Comparison of ENCODE assay signal across 23 cellular contexts in genomic region chr7:99748846-99749579, GRCh38. TPM values are rescaled to one million over a fixed set of nuclear protein-coding genes. Genes with fewer than 3 reads are reported as not detected.
A peak's percentile ranks its signal among the peaks of the same experiment; 100 is the strongest.
DNase-seq lines count a peak whose midpoint lies in the region; ATAC-seq, FAIRE-seq and TF ChIP-seq lines count a peak whose summit lies in the region.
"Had no signal": no experiment of that assay in that cellular context is flagged by ENCODE, and none has a peak within 500 bp of the region (broad histone marks: within the 10 kb centered on the region; RNA-seq: fewer than 3 reads in every experiment).

No MANE protein-coding gene starts in this region.

- CTCF ChIA-PET in activated CD8-positive, alpha-beta T cell treated with anti-CD3 and anti-CD28 coated beads for 36 hours (lab: Charles Lee), result no interaction called here
- CTCF ChIA-PET in activated CD8-positive, alpha-beta T cell treated with anti-CD3 and anti-CD28 coated beads, Interleukin-2, amount 10 ng/mL, durations not matched to agents 7 days and 5 days (lab: Charles Lee), result no interaction called here

- no peak overlapping the region for H3K4me3 ChIP-seq in esophagus muscularis mucosa
- no peak overlapping the region for H3K4me3 ChIP-seq in kidney (ENCODE audit: low read length in 2 of 2)

- WGBS in esophagus muscularis mucosa, result 82% methylated on average over 6 of the region's 6 CpGs

- no peak for TF ChIP-seq POLR2A in esophagus muscularis mucosa (IDR thresholded peaks at IDR 0.05; ENCODE audit: low read depth)

- H3K36me3 Mint-ChIP-seq in activated CD8-positive, alpha-beta T cell treated with anti-CD3 and anti-CD28 coated beads for 36 hours (ENCODE audit: low read depth), result no peaks in the 10 kb centered on the region
- H3K36me3 Mint-ChIP-seq in activated CD8-positive, alpha-beta T cell treated with anti-CD3 and anti-CD28 coated beads, Interleukin-2, amount 10 ng/mL, durations not matched to agents 7 days and 5 days (ENCODE audit: low read depth), result no peaks in the 10 kb centered on the region
- no peaks in the 10 kb centered on the region for H3K36me3 Mint-ChIP-seq in stimulated activated effector memory CD8-positive, alpha-beta T cell treated with anti-CD3 and anti-CD28 coated beads, Interleukin-12 subunit alpha, Interleukin-12 subunit beta, amount 100 ng/mL, for 72 hours

- H3K9me3 Mint-ChIP-seq in activated CD8-positive, alpha-beta T cell treated with anti-CD3 and anti-CD28 coated beads for 36 hours, result no peaks in the 10 kb centered on the region
- peaks cover 4% of the 10 kb centered on the region for H3K9me3 Mint-ChIP-seq in activated CD8-positive, alpha-beta T cell treated with anti-CD3 and anti-CD28 coated beads, Interleukin-2, amount 10 ng/mL, durations not matched to agents 7 days and 5 days (ENCODE audit: insufficient read depth)
- H3K9me3 Mint-ChIP-seq in stimulated activated effector memory CD8-positive, alpha-beta T cell treated with anti-CD3 and anti-CD28 coated beads, Interleukin-12 subunit alpha, Interleukin-12 subunit beta, amount 100 ng/mL, for 72 hours, result peaks cover 4% of the 10 kb centered on the region

- TF ChIP-seq EP300 in esophagus muscularis mucosa (IDR thresholded peaks at IDR 0.05), result no peak

- H3K27me3 Mint-ChIP-seq in activated CD8-positive, alpha-beta T cell treated with anti-CD3 and anti-CD28 coated beads for 36 hours, result peaks cover 3% of the 10 kb centered on the region
- H3K27me3 Mint-ChIP-seq in activated CD8-positive, alpha-beta T cell treated with anti-CD3 and anti-CD28 coated beads, Interleukin-2, amount 10 ng/mL, durations not matched to agents 7 days and 5 days (ENCODE audit: low read depth), result peaks cover 7% of the 10 kb centered on the region

- FAIRE-seq in kidney (lab: Jason Lieb, UNC), result no peak
- FAIRE-seq: D721Med, GM19239 had no signal

- no peak for DNase-seq in activated CD8-positive, alpha-beta T cell treated with anti-CD3 and anti-CD28 coated beads for 36 hours
- DNase-seq in activated CD8-positive, alpha-beta T cell treated with anti-CD3 and anti-CD28 coated beads, Interleukin-2, amount 10 ng/mL, durations not matched to agents 7 days and 5 days, result no peak
- DNase-seq in M059J (ENCODE audit: low read depth) (peak; percentile 21), esophagus muscularis mucosa (ENCODE audit: extremely low spot score) (peak; percentile 78), kidney (no peak)
- no peak for DNase-seq in stimulated activated effector memory CD8-positive, alpha-beta T cell treated with anti-CD3 and anti-CD28 coated beads, Interleukin-12 subunit alpha, Interleukin-12 subunit beta, amount 100 ng/mL, for 72 hours (ENCODE audit: low spot score in 2 of 2)
- no peak for DNase-seq in activated effector memory CD4-positive, alpha-beta T cell treated with anti-CD3 and anti-CD28 coated beads, Interleukin-2, amount 50 U/mL, for 16 hours
- DNase-seq: AML-193, DMS53, GDM1, IMR-90, NCI-H1105, NCI-H146, NCI-H2029, NCI-H2227 treated with DMSO at 0.1 percent for 48 hours, NCI-H510A had no signal

- H3K4me3 Mint-ChIP-seq in activated CD8-positive, alpha-beta T cell treated with anti-CD3 and anti-CD28 coated beads for 36 hours, result no peak overlapping the region
- H3K4me3 Mint-ChIP-seq in activated CD8-positive, alpha-beta T cell treated with anti-CD3 and anti-CD28 coated beads, Interleukin-2, amount 10 ng/mL, durations not matched to agents 7 days and 5 days, result no peak overlapping the region
- no peak overlapping the region for H3K4me3 Mint-ChIP-seq in stimulated activated effector memory CD8-positive, alpha-beta T cell treated with anti-CD3 and anti-CD28 coated beads, Interleukin-12 subunit alpha, Interleukin-12 subunit beta, amount 100 ng/mL, for 72 hours

- POLR2A ChIA-PET in activated CD8-positive, alpha-beta T cell treated with anti-CD3 and anti-CD28 coated beads for 36 hours (lab: Charles Lee), result no interaction called here
- POLR2A ChIA-PET in activated CD8-positive, alpha-beta T cell treated with anti-CD3 and anti-CD28 coated beads, Interleukin-2, amount 10 ng/mL, durations not matched to agents 7 days and 5 days (lab: Charles Lee), result interaction anchor here (0.6 kb wide), 1 partner anchor 165 kb away, joined by 3 read pairs; no protein-coding TSS in a partner anchor

- no peak overlapping the region for H3K27ac Mint-ChIP-seq in activated CD8-positive, alpha-beta T cell treated with anti-CD3 and anti-CD28 coated beads for 36 hours
- no peak overlapping the region for H3K27ac Mint-ChIP-seq in activated CD8-positive, alpha-beta T cell treated with anti-CD3 and anti-CD28 coated beads, Interleukin-2, amount 10 ng/mL, durations not matched to agents 7 days and 5 days
- no peak overlapping the region for H3K27ac Mint-ChIP-seq in stimulated activated effector memory CD8-positive, alpha-beta T cell treated with anti-CD3 and anti-CD28 coated beads, Interleukin-12 subunit alpha, Interleukin-12 subunit beta, amount 100 ng/mL, for 72 hours

- no peak overlapping the region for H3K27ac ChIP-seq in esophagus muscularis mucosa (replicated peaks in 1 of 4)
- no peak overlapping the region for H3K27ac ChIP-seq in kidney (ENCODE audit: low read depth in 2 of 2, low read length in 2 of 2)
- H3K27ac ChIP-seq: KMS-11 had no signal

- TF ChIP-seq CTCF in activated CD8-positive, alpha-beta T cell treated with anti-CD3 and anti-CD28 coated beads for 36 hours (IDR thresholded peaks at IDR 0.05), result no peak
- TF ChIP-seq CTCF in esophagus muscularis mucosa (IDR thresholded peaks at IDR 0.05) (no peak), kidney (IDR thresholded peaks at IDR 0.05; ENCODE audit: borderline replicate concordance, extremely low read depth, insufficient read depth) (no peak)

- H3K4me1 ChIP-seq in esophagus muscularis mucosa (peaks cover 0 to 21% (median 17%) of the 10 kb centered on the region in 4 donors), kidney (ENCODE audit: control insufficient read depth in 1 of 2, insufficient read depth in 1 of 2, low read depth in 1 of 2, low read length in 2 of 2) (no peaks in the 10 kb centered on the region)

- ATAC-seq in activated CD8-positive, alpha-beta T cell treated with anti-CD3 and anti-CD28 coated beads for 36 hours, result peak; percentile 39
- no peak for ATAC-seq in activated CD8-positive, alpha-beta T cell treated with anti-CD3 and anti-CD28 coated beads, Interleukin-2, amount 10 ng/mL, durations not matched to agents 7 days and 5 days
- ATAC-seq in stimulated activated effector memory CD8-positive, alpha-beta T cell treated with anti-CD3 and anti-CD28 coated beads, Interleukin-12 subunit alpha, Interleukin-12 subunit beta, amount 100 ng/mL, for 72 hours, result peak; percentile 84
- no peak for ATAC-seq in HG02973 (IDR thresholded peaks at IDR 0.05; ENCODE audit: unreplicated experiment)

- no peak overlapping the region for H3K9ac ChIP-seq in kidney (ENCODE audit: low read length in 2 of 2)
- H3K9ac ChIP-seq: KMS-11 had no signal

- H3K4me1 Mint-ChIP-seq in activated CD8-positive, alpha-beta T cell treated with anti-CD3 and anti-CD28 coated beads for 36 hours (ENCODE audit: low read depth), result no peaks in the 10 kb centered on the region
- no peaks in the 10 kb centered on the region for H3K4me1 Mint-ChIP-seq in activated CD8-positive, alpha-beta T cell treated with anti-CD3 and anti-CD28 coated beads, Interleukin-2, amount 10 ng/mL, durations not matched to agents 7 days and 5 days (ENCODE audit: low read depth)
- no peaks in the 10 kb centered on the region for H3K4me1 Mint-ChIP-seq in stimulated activated effector memory CD8-positive, alpha-beta T cell treated with anti-CD3 and anti-CD28 coated beads, Interleukin-12 subunit alpha, Interleukin-12 subunit beta, amount 100 ng/mL, for 72 hours

- no peaks in the 10 kb centered on the region for H3K9me3 ChIP-seq in esophagus muscularis mucosa
- no peaks in the 10 kb centered on the region for H3K9me3 ChIP-seq in kidney (ENCODE audit: control insufficient read depth in 1 of 2, low read length in 2 of 2)

- no peaks in the 10 kb centered on the region for H3K27me3 ChIP-seq in esophagus muscularis mucosa

- intact Hi-C loops in activated CD8-positive, alpha-beta T cell treated with anti-CD3 and anti-CD28 coated beads for 36 hours (cut with micrococcal nuclease), result no loop called here
- intact Hi-C loops in esophagus muscularis mucosa (cut with DNase I), result no loop called here
- intact Hi-C loops in kidney (cut with DNase I), result no loop called here

- H3K36me3 ChIP-seq in esophagus muscularis mucosa (no peaks in the 10 kb centered on the region), kidney (ENCODE audit: control insufficient read depth in 1 of 2, insufficient read depth in 2 of 2, low read length in 2 of 2) (no peaks in the 10 kb centered on the region)

RNA-seq across cellular contexts. Expression of gene CYP3A7, which starts 14.0 kb away (rescaled TPM):
- total RNA-seq in activated CD8-positive, alpha-beta T cell treated with anti-CD3 and anti-CD28 coated beads for 36 hours, result not detected
- total RNA-seq in activated CD8-positive, alpha-beta T cell treated with anti-CD3 and anti-CD28 coated beads, Interleukin-2, amount 10 ng/mL, durations not matched to agents 7 days and 5 days, result not detected
- total RNA-seq in M059J (2014; rRNA removed; shearing (Covaris generic)), result not detected in 2 replicates
- total RNA-seq in esophagus muscularis mucosa (under 1 TPM in 2 of 4 donors, not detected in 2; 0.26 to 0.34 TPM), kidney (not detected)
- 0.69 TPM for polyA plus RNA-seq in kidney (ENCODE audit: insufficient read depth, low read depth, low replicate concordance)
- total RNA-seq: A172, H4, IMR-90 had no signal
- polyA plus RNA-seq: IMR-90 had no signal

RNA-seq across cellular contexts. Expression of gene CYP3A4, which starts 35.0 kb away (rescaled TPM):
- total RNA-seq in activated CD8-positive, alpha-beta T cell treated with anti-CD3 and anti-CD28 coated beads for 36 hours, result not detected
- total RNA-seq in activated CD8-positive, alpha-beta T cell treated with anti-CD3 and anti-CD28 coated beads, Interleukin-2, amount 10 ng/mL, durations not matched to agents 7 days and 5 days, result not detected
- 0.05 TPM in 1 of 2 replicates, not detected in the other for total RNA-seq in M059J (2014; rRNA removed; shearing (Covaris generic))
- total RNA-seq in esophagus muscularis mucosa, result not detected
- total RNA-seq in kidney, result not detected
- polyA plus RNA-seq in kidney (ENCODE audit: insufficient read depth, low read depth, low replicate concordance), result 0.37 TPM
- total RNA-seq: A172, H4, IMR-90 had no signal
- polyA plus RNA-seq: AG04450, IMR-90 had no signal

Comparison
In these comparisons a context has a peak if more than half of its experiments do, and no peak if none do; other contexts are left out.
1. ATAC-seq: peak in activated CD8-positive, alpha-beta T cell treated with anti-CD3 and anti-CD28 coated beads for 36 hours (single experiment) and stimulated activated effector memory CD8-positive, alpha-beta T cell treated with anti-CD3 and anti-CD28 coated beads, Interleukin-12 subunit alpha, Interleukin-12 subunit beta, amount 100 ng/mL, for 72 hours (single experiment); none in activated CD8-positive, alpha-beta T cell treated with anti-CD3 and anti-CD28 coated beads, Interleukin-2, amount 10 ng/mL, durations not matched to agents 7 days and 5 days (single experiment) and HG02973 (single experiment).
2. DNase-seq: peak in M059J (single experiment) and esophagus muscularis mucosa (single experiment); none in activated CD8-positive, alpha-beta T cell treated with anti-CD3 and anti-CD28 coated beads for 36 hours (single experiment), activated CD8-positive, alpha-beta T cell treated with anti-CD3 and anti-CD28 coated beads, Interleukin-2, amount 10 ng/mL, durations not matched to agents 7 days and 5 days (single experiment), stimulated activated effector memory CD8-positive, alpha-beta T cell treated with anti-CD3 and anti-CD28 coated beads, Interleukin-12 subunit alpha, Interleukin-12 subunit beta, amount 100 ng/mL, for 72 hours (0 of 2), activated effector memory CD4-positive, alpha-beta T cell treated with anti-CD3 and anti-CD28 coated beads, Interleukin-2, amount 50 U/mL, for 16 hours (single experiment) and kidney (single experiment).